21 cellular contexts compared by ENCODE assay signal in genomic region chr11:7046474-7046873, GRCh38. TPM values are rescaled to one million over a fixed set of nuclear protein-coding genes. Genes with fewer than 3 reads are reported as not detected.
DNase-seq lines count a peak whose midpoint lies in the region; ATAC-seq, FAIRE-seq and TF ChIP-seq lines count a peak whose summit lies in the region.
"Had no signal": no experiment of that assay in that cellular context is flagged by ENCODE, and none has a peak within 500 bp of the region (broad histone marks: within the 10 kb centered on the region; RNA-seq: fewer than 3 reads in every experiment).

No MANE protein-coding gene starts in this region.

- H3K27ac ChIP-seq in small intestine (ENCODE audit: low read depth in 1 of 2, low read length in 1 of 2), result no peak overlapping the region
- H3K27ac ChIP-seq: BLaER1, KMS-11, right lobe of liver had no signal

- H3K9me3 ChIP-seq in small intestine (ENCODE audit: control insufficient read depth, low read depth), result no peaks in the 10 kb centered on the region
- H3K9me3 ChIP-seq: BLaER1, right lobe of liver had no signal

- DNase-seq in AG10803 (ENCODE audit: low read depth) (peak; percentile 42), HFF-Myc (ENCODE audit: extremely low read depth, low read depth) (peak; percentile 6), bronchial epithelial cell (ENCODE audit: low read depth) (peak; percentile 25), kidney tubule cell (ENCODE audit: low spot score) (peak; percentile 42), small intestine (no peak), GM19239 (ENCODE audit: insufficient read length, low spot score) (no peak)
- no peak for DNase-seq in effector CD4-positive, alpha-beta T cell
- DNase-seq: activated CD8-positive, alpha-beta T cell treated with anti-CD3 and anti-CD28 coated beads, Interleukin-2, amount 10 ng/mL, durations not matched to agents 7 days and 5 days; activated naive CD8-positive, alpha-beta T cell treated with anti-CD3 and anti-CD28 coated beads for 36 hours; central memory CD4-positive, alpha-beta T cell; endodermal cell; H7; left ventricle myocardium superior; NCI-H1417; nucleus accumbens; right lobe of liver; T-helper 1 cell had no signal

- no peak overlapping the region for H3K4me3 ChIP-seq in AG10803 (ENCODE audit: low read length)
- no peak overlapping the region for H3K4me3 ChIP-seq in HFF-Myc (replicated peaks; ENCODE audit: low read depth, low read length)
- H3K4me3 ChIP-seq in bronchial epithelial cell (ENCODE audit: low read depth, low read length), result no peak overlapping the region
- no peak overlapping the region for H3K4me3 ChIP-seq in small intestine (ENCODE audit: low read depth in 1 of 2, low read length in 2 of 2)
- H3K4me3 ChIP-seq: BLaER1, right lobe of liver had no signal

- TF ChIP-seq CTCF in AG10803 (conservative IDR thresholded peaks at IDR 0.05; ENCODE audit: low read length), result no peak
- TF ChIP-seq CTCF in HFF-Myc (IDR thresholded peaks at IDR 0.05; ENCODE audit: low read depth, low read length, missing control alignments), result no peak
- TF ChIP-seq CTCF in bronchial epithelial cell (IDR thresholded peaks at IDR 0.05; ENCODE audit: insufficient read depth, low read length, severe bottlenecking), result no peak

- FAIRE-seq in bronchial epithelial cell (lab: Jason Lieb, UNC), result no peak
- no peak for FAIRE-seq in small intestine (lab: Jason Lieb, UNC)
- no peak for FAIRE-seq in GM19239 (lab: Jason Lieb, UNC)

- 55 to 61% (median 59%) methylated on average over 2 of the region's 2 CpGs for WGBS in small intestine, 3 donors

- no peaks in the 10 kb centered on the region for H3K27me3 ChIP-seq in bronchial epithelial cell (ENCODE audit: control insufficient read depth, insufficient read depth, low read length)
- no peaks in the 10 kb centered on the region for H3K27me3 ChIP-seq in small intestine (ENCODE audit: control insufficient read depth in 2 of 2, insufficient read depth in 2 of 2, low read length in 2 of 2)
- H3K27me3 ChIP-seq: BLaER1, right lobe of liver had no signal

- no peaks in the 10 kb centered on the region for H3K36me3 ChIP-seq in bronchial epithelial cell (ENCODE audit: control insufficient read depth, insufficient read depth, low read length)
- no peaks in the 10 kb centered on the region for H3K36me3 ChIP-seq in small intestine (ENCODE audit: control insufficient read depth in 2 of 2, insufficient read depth in 2 of 2, low read length in 2 of 2)
- H3K36me3 ChIP-seq: BLaER1, right lobe of liver had no signal

- ATAC-seq in GM19035 (IDR thresholded peaks at IDR 0.05; ENCODE audit: unreplicated experiment), result no peak
- ATAC-seq: activated CD8-positive, alpha-beta T cell treated with anti-CD3 and anti-CD28 coated beads, Interleukin-2, amount 10 ng/mL, durations not matched to agents 7 days and 5 days; left ventricle myocardium superior; right lobe of liver had no signal

- no peaks in the 10 kb centered on the region for H3K4me1 ChIP-seq in small intestine (ENCODE audit: control insufficient read depth in 2 of 2, insufficient read depth in 1 of 2, low read depth in 1 of 2, low read length in 1 of 2)
- H3K4me1 ChIP-seq: BLaER1, right lobe of liver had no signal

RNA-seq across cellular contexts. Expression of gene NLRP14, which starts 26.2 kb away (rescaled TPM):
- under 0.01 and 0.13 TPM in 2 replicates for total RNA-seq in bronchial epithelial cell
- polyA plus RNA-seq in small intestine, result under 1 TPM in 1 of 3 donors, not detected in 2; 0.03 TPM
- total RNA-seq: glomerular endothelial cell, left ventricle myocardium superior had no signal

RNA-seq across cellular contexts. Expression of gene ZNF214, which starts 26.3 kb away (rescaled TPM):
- total RNA-seq in bronchial epithelial cell, result 2.6 and 3.2 TPM in 2 replicates
- under 1 TPM in 2 of 3 donors, not detected in 1; 0.27 to 0.97 TPM for polyA plus RNA-seq in small intestine
- total RNA-seq: activated CD8-positive, alpha-beta T cell treated with anti-CD3 and anti-CD28 coated beads, Interleukin-2, amount 10 ng/mL, durations not matched to agents 7 days and 5 days; activated naive CD8-positive, alpha-beta T cell treated with anti-CD3 and anti-CD28 coated beads for 36 hours had no signal

RNA-seq across cellular contexts. Expression of gene RBMXL2, which starts 42.3 kb away (rescaled TPM):
- total RNA-seq in bronchial epithelial cell, result not detected in 2 replicates
- under 1 TPM in 1 of 3 donors, not detected in 2; 0.06 TPM for polyA plus RNA-seq in small intestine
- total RNA-seq: activated CD8-positive, alpha-beta T cell treated with anti-CD3 and anti-CD28 coated beads, Interleukin-2, amount 10 ng/mL, durations not matched to agents 7 days and 5 days; activated naive CD8-positive, alpha-beta T cell treated with anti-CD3 and anti-CD28 coated beads for 36 hours; glomerular endothelial cell; H7; left ventricle myocardium superior; right lobe of liver had no signal

Comparison
In these comparisons a context has a peak if more than half of its experiments do, and no peak if none do; other contexts are left out.
1. DNase-seq: peak in AG10803 (single experiment), HFF-Myc (single experiment), bronchial epithelial cell (single experiment) and kidney tubule cell (single experiment); none in small intestine (single experiment), GM19239 (single experiment) and effector CD4-positive, alpha-beta T cell (single experiment).